In genomic region chr16:88973007-88973410, GRCh38 we compare ENCODE assay signal across 21 cellular contexts. TPM values are rescaled to one million over a fixed set of nuclear protein-coding genes. Genes with fewer than 3 reads are reported as not detected.
DNase-seq lines count a peak whose midpoint lies in the region; ATAC-seq and TF ChIP-seq lines count a peak whose summit lies in the region.
"Had no signal": no experiment of that assay in that cellular context is flagged by ENCODE, and none has a peak within 500 bp of the region (broad histone marks: within the 10 kb centered on the region; RNA-seq: fewer than 3 reads in every experiment).

No MANE protein-coding gene starts in this region.

- H3K4me1 ChIP-seq in OCI-LY3 (ENCODE audit: low read length) = peaks cover 100% of the 10 kb centered on the region

- H3K36me3 Mint-ChIP-seq in stimulated activated memory B cell treated with anti-CD40 and anti-IgM and Interleukin-4, amounts not matched to agents 10 μg/mL and 1 μg/mL and 100 μg/mL, for 72 hours = peaks cover 36% of the 10 kb centered on the region
- H3K36me3 Mint-ChIP-seq: activated naive CD8-positive, alpha-beta T cell treated with anti-CD3 and anti-CD28 coated beads for 36 hours; brain; type B pancreatic cell had no signal

- H3K9me3 ChIP-seq in OCI-LY3 (ENCODE audit: insufficient read depth, low read length) = no peaks in the 10 kb centered on the region

- ATAC-seq in Right ventricle myocardium inferior (no peak), left cardiac atrium (no peak)
- no peak for ATAC-seq in stimulated activated memory B cell treated with anti-CD40 and anti-IgM and Interleukin-4, amounts not matched to agents 10 μg/mL and 1 μg/mL and 100 μg/mL, for 72 hours
- ATAC-seq: activated CD8-positive, alpha-beta T cell treated with anti-CD3 and anti-CD28 coated beads, Interleukin-2, amount 10 ng/mL, durations not matched to agents 7 days and 5 days; activated T-cell treated with anti-CD3 and anti-CD28 coated beads, Interleukin-2, amount 50 U/mL, for 72 hours; stimulated activated naive CD8-positive, alpha-beta T cell treated with anti-CD3 and anti-CD28 coated beads, Interleukin-15, amount 100 ng/mL, for 72 hours had no signal

- TF ChIP-seq POLR2A in erythroblast (IDR thresholded peaks at IDR 0.05; ENCODE audit: low read length) = no peak

- H3K4me2 ChIP-seq in OCI-LY3 (ENCODE audit: low read length) = peak overlapping the region; percentile 62

- H3K4me1 Mint-ChIP-seq in stimulated activated memory B cell treated with anti-CD40 and anti-IgM and Interleukin-4, amounts not matched to agents 10 μg/mL and 1 μg/mL and 100 μg/mL, for 72 hours = peaks cover 92% of the 10 kb centered on the region

- no peak overlapping the region for H2AFZ ChIP-seq in OCI-LY3 (ENCODE audit: low read depth, low read length)

- intact Hi-C loops in Right ventricle myocardium inferior (cut with DNase I) (no loop called here), left cardiac atrium (cut with DNase I) (no loop called here)

- H3K4me3 ChIP-seq in OCI-LY3 (ENCODE audit: low read length) = peak overlapping the region; percentile 65
- H3K4me3 ChIP-seq: coronary artery had no signal

- H3K27ac ChIP-seq in OCI-LY3 (ENCODE audit: low read length) = peak overlapping the region; percentile 91
- H3K27ac ChIP-seq: C4-2B, coronary artery, VCaP had no signal

- no peaks in the 10 kb centered on the region for H3K9me3 Mint-ChIP-seq in stimulated activated memory B cell treated with anti-CD40 and anti-IgM and Interleukin-4, amounts not matched to agents 10 μg/mL and 1 μg/mL and 100 μg/mL, for 72 hours
- H3K9me3 Mint-ChIP-seq: activated naive CD8-positive, alpha-beta T cell treated with anti-CD3 and anti-CD28 coated beads for 36 hours; activated T-cell treated with anti-CD3 and anti-CD28 coated beads, Interleukin-2, amount 50 U/mL, for 72 hours; stimulated activated naive CD8-positive, alpha-beta T cell treated with anti-CD3 and anti-CD28 coated beads, Interleukin-15, amount 100 ng/mL, for 72 hours; type B pancreatic cell had no signal

- peak; percentile 27 for DNase-seq in Right ventricle myocardium inferior (ENCODE audit: missing footprints)
- no peak for DNase-seq in left cardiac atrium
- DNase-seq in erythroblast (lab: John Stamatoyannopoulos, UW) = peak; percentile 57 to 64
- no peak for DNase-seq in dedifferentiated amniotic fluid mesenchymal stem cell (ENCODE audit: extremely low spot score)
- no peak for DNase-seq in NCI-H187 (lab: John Stamatoyannopoulos, UW)
- DNase-seq in inferior parietal cortex (ENCODE audit: extremely low spot score) = no peak
- DNase-seq: activated CD8-positive, alpha-beta T cell treated with anti-CD3 and anti-CD28 coated beads, Interleukin-2, amount 10 ng/mL, durations not matched to agents 7 days and 5 days; activated naive CD8-positive, alpha-beta T cell treated with anti-CD3 and anti-CD28 coated beads for 36 hours; activated T-cell treated with anti-CD3 and anti-CD28 coated beads, Interleukin-2, amount 50 U/mL, for 72 hours; NCI-H748 treated with DMSO at 0.1 percent for 48 hours; stimulated activated naive CD8-positive, alpha-beta T cell treated with anti-CD3 and anti-CD28 coated beads, Interleukin-15, amount 100 ng/mL, for 72 hours; SW 1271 had no signal

- peaks cover 56% of the 10 kb centered on the region for H3K79me2 ChIP-seq in OCI-LY3 (ENCODE audit: low read length)

- H3K27me3 Mint-ChIP-seq in stimulated activated memory B cell treated with anti-CD40 and anti-IgM and Interleukin-4, amounts not matched to agents 10 μg/mL and 1 μg/mL and 100 μg/mL, for 72 hours = no peaks in the 10 kb centered on the region

- no peaks in the 10 kb centered on the region for H3K27me3 ChIP-seq in OCI-LY3 (ENCODE audit: low read depth, low read length)

- no peaks in the 10 kb centered on the region for H4K20me1 ChIP-seq in OCI-LY3 (ENCODE audit: insufficient read depth, low read length)

- peaks cover 11% of the 10 kb centered on the region for H3K36me3 ChIP-seq in OCI-LY3 (replicated peaks; ENCODE audit: low read depth, low read length)

- H3K9ac ChIP-seq in OCI-LY3 (ENCODE audit: low read length) = peak overlapping the region; percentile 92

- H3K27ac Mint-ChIP-seq in stimulated activated memory B cell treated with anti-CD40 and anti-IgM and Interleukin-4, amounts not matched to agents 10 μg/mL and 1 μg/mL and 100 μg/mL, for 72 hours = peak overlapping the region; percentile 90
- H3K27ac Mint-ChIP-seq: activated CD8-positive, alpha-beta T cell treated with anti-CD3 and anti-CD28 coated beads, Interleukin-2, amount 10 ng/mL, durations not matched to agents 7 days and 5 days; activated naive CD8-positive, alpha-beta T cell treated with anti-CD3 and anti-CD28 coated beads for 36 hours; activated T-cell treated with anti-CD3 and anti-CD28 coated beads, Interleukin-2, amount 50 U/mL, for 72 hours; stimulated activated naive CD8-positive, alpha-beta T cell treated with anti-CD3 and anti-CD28 coated beads, Interleukin-15, amount 100 ng/mL, for 72 hours; type B pancreatic cell had no signal

- no peak for TF ChIP-seq CTCF in OCI-LY3 (IDR thresholded peaks at IDR 0.05; ENCODE audit: low read depth, low read length)

- H3K4me3 Mint-ChIP-seq in stimulated activated memory B cell treated with anti-CD40 and anti-IgM and Interleukin-4, amounts not matched to agents 10 μg/mL and 1 μg/mL and 100 μg/mL, for 72 hours = peak overlapping the region; percentile 94
- H3K4me3 Mint-ChIP-seq: activated CD8-positive, alpha-beta T cell treated with anti-CD3 and anti-CD28 coated beads, Interleukin-2, amount 10 ng/mL, durations not matched to agents 7 days and 5 days; activated naive CD8-positive, alpha-beta T cell treated with anti-CD3 and anti-CD28 coated beads for 36 hours; activated T-cell treated with anti-CD3 and anti-CD28 coated beads, Interleukin-2, amount 50 U/mL, for 72 hours; stimulated activated naive CD8-positive, alpha-beta T cell treated with anti-CD3 and anti-CD28 coated beads, Interleukin-15, amount 100 ng/mL, for 72 hours; type B pancreatic cell had no signal

RNA-seq across cellular contexts. Expression of gene CBFA2T3, which starts 4.0 kb away (rescaled TPM):
- total RNA-seq in Right ventricle myocardium inferior (11.1 TPM), left cardiac atrium (1 to 10 TPM; 6.5 to 6.6 TPM)
- total RNA-seq: A172; activated CD8-positive, alpha-beta T cell treated with anti-CD3 and anti-CD28 coated beads, Interleukin-2, amount 10 ng/mL, durations not matched to agents 7 days and 5 days; HepG2 had no signal

Comparison
In these comparisons a context has a peak if more than half of its experiments do, and no peak if none do; other contexts are left out.
1. DNase-seq: peak in Right ventricle myocardium inferior (single experiment) and erythroblast (2 of 2); none in left cardiac atrium (single experiment), dedifferentiated amniotic fluid mesenchymal stem cell (single experiment), NCI-H187 (0 of 2) and inferior parietal cortex (single experiment).